Comparison of ENCODE assay signal across 1 cellular context in the genomic region with DNA sequence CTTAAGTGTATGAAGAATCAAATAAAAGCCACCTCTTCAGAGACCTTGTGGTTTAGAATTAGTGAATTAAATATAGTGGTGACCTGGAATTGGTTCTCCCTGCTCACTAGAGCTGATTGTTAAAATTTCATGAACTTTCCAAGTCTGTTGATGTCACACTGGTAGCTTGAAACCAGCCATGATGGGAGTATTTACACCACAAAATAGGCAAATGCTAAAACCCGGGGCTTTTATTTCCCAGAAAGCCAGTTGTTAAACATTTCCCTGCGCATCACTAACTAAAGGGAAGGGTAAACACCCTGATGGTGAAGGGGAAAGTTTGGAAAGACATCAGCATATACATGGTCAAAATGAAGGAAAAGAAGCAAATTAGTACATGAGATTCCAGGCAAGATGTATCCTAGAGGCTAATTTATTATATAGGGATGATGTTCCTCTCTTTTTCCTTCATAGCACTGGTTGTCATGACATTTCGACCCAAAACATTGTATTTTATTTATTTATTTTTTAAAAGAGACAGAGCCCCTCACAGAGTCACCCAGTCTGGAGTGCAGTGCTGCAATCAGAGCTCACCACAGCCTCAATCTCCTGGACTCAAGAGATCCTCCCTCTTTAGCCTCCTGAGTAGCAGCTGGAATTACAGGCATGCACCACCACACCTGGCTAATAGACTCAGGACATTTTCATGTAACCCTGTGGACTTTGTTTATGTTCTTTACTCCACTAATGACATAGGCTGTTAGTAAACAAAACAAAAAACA.
TF ChIP-seq lines count a peak whose summit lies in the region.

No MANE protein-coding gene starts in this region.

TF ChIP-seq in HepG2, 621 proteins besides CTCF, POLR2A, EP300 and RAD21 (continued from another document):
- TF ChIP-seq, protein P1, sequence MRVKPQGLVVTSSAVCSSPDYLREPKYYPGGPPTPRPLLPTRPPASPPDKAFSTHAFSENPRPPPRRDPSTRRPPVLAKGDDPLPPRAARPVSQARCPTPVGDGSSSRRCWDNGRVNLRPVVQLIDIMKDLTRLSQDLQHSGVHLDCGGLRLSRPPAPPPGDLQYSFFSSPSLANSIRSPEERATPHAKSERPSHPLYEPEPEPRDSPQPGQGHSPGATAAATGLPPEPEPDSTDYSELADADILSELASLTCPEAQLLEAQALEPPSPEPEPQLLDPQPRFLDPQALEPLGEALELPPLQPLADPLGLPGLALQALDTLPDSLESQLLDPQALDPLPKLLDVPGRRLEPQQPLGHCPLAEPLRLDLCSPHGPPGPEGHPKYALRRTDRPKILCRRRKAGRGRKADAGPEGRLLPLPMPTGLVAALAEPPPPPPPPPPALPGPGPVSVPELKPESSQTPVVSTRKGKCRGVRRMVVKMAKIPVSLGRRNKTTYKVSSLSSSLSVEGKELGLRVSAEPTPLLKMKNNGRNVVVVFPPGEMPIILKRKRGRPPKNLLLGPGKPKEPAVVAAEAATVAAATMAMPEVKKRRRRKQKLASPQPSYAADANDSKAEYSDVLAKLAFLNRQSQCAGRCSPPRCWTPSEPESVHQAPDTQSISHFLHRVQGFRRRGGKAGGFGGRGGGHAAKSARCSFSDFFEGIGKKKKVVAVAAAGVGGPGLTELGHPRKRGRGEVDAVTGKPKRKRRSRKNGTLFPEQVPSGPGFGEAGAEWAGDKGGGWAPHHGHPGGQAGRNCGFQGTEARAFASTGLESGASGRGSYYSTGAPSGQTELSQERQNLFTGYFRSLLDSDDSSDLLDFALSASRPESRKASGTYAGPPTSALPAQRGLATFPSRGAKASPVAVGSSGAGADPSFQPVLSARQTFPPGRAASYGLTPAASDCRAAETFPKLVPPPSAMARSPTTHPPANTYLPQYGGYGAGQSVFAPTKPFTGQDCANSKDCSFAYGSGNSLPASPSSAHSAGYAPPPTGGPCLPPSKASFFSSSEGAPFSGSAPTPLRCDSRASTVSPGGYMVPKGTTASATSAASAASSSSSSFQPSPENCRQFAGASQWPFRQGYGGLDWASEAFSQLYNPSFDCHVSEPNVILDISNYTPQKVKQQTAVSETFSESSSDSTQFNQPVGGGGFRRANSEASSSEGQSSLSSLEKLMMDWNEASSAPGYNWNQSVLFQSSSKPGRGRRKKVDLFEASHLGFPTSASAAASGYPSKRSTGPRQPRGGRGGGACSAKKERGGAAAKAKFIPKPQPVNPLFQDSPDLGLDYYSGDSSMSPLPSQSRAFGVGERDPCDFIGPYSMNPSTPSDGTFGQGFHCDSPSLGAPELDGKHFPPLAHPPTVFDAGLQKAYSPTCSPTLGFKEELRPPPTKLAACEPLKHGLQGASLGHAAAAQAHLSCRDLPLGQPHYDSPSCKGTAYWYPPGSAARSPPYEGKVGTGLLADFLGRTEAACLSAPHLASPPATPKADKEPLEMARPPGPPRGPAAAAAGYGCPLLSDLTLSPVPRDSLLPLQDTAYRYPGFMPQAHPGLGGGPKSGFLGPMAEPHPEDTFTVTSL (CRISPR knock-in tag; IDR thresholded peaks at IDR 0.05; ENCODE audit: borderline replicate concordance) = no peak
- TF ChIP-seq, protein P2, sequence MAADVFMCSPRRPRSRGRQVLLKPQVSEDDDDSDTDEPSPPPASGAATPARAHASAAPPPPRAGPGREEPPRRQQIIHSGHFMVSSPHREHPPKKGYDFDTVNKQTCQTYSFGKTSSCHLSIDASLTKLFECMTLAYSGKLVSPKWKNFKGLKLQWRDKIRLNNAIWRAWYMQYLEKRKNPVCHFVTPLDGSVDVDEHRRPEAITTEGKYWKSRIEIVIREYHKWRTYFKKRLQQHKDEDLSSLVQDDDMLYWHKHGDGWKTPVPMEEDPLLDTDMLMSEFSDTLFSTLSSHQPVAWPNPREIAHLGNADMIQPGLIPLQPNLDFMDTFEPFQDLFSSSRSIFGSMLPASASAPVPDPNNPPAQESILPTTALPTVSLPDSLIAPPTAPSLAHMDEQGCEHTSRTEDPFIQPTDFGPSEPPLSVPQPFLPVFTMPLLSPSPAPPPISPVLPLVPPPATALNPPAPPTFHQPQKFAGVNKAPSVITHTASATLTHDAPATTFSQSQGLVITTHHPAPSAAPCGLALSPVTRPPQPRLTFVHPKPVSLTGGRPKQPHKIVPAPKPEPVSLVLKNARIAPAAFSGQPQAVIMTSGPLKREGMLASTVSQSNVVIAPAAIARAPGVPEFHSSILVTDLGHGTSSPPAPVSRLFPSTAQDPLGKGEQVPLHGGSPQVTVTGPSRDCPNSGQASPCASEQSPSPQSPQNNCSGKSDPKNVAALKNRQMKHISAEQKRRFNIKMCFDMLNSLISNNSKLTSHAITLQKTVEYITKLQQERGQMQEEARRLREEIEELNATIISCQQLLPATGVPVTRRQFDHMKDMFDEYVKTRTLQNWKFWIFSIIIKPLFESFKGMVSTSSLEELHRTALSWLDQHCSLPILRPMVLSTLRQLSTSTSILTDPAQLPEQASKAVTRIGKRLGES (CRISPR knock-in tag; IDR thresholded peaks at IDR 0.05; ENCODE audit: borderline replicate concordance) = no peak
- TF ChIP-seq, protein P3, sequence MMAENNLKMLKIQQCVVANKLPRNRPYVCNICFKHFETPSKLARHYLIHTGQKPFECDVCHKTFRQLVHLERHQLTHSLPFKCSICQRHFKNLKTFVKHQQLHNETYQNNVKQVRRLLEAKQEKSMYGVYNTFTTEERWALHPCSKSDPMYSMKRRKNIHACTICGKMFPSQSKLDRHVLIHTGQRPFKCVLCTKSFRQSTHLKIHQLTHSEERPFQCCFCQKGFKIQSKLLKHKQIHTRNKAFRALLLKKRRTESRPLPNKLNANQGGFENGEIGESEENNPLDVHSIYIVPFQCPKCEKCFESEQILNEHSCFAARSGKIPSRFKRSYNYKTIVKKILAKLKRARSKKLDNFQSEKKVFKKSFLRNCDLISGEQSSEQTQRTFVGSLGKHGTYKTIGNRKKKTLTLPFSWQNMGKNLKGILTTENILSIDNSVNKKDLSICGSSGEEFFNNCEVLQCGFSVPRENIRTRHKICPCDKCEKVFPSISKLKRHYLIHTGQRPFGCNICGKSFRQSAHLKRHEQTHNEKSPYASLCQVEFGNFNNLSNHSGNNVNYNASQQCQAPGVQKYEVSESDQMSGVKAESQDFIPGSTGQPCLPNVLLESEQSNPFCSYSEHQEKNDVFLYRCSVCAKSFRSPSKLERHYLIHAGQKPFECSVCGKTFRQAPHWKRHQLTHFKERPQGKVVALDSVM (CRISPR knock-in tag; IDR thresholded peaks at IDR 0.05) = peak; percentile 65
- TF ChIP-seq ZNF773 (CRISPR knock-in tag; IDR thresholded peaks at IDR 0.05; ENCODE audit: borderline replicate concordance) = no peak
- TF ChIP-seq MIER3 (CRISPR knock-in tag; IDR thresholded peaks at IDR 0.05; ENCODE audit: borderline replicate concordance) = no peak
- TF ChIP-seq, protein P4, sequence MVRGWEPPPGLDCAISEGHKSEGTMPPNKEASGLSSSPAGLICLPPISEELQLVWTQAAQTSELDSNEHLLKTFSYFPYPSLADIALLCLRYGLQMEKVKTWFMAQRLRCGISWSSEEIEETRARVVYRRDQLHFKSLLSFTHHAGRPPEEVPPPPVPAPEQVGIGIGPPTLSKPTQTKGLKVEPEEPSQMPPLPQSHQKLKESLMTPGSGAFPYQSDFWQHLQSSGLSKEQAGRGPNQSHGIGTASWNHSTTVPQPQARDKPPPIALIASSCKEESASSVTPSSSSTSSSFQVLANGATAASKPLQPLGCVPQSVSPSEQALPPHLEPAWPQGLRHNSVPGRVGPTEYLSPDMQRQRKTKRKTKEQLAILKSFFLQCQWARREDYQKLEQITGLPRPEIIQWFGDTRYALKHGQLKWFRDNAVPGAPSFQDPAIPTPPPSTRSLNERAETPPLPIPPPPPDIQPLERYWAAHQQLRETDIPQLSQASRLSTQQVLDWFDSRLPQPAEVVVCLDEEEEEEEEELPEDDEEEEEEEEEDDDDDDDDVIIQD (CRISPR knock-in tag; IDR thresholded peaks at IDR 0.05; ENCODE audit: low read depth) = no peak
- no peak for TF ChIP-seq MIXL1 (CRISPR knock-in tag; IDR thresholded peaks at IDR 0.05)
- TF ChIP-seq, protein P5, sequence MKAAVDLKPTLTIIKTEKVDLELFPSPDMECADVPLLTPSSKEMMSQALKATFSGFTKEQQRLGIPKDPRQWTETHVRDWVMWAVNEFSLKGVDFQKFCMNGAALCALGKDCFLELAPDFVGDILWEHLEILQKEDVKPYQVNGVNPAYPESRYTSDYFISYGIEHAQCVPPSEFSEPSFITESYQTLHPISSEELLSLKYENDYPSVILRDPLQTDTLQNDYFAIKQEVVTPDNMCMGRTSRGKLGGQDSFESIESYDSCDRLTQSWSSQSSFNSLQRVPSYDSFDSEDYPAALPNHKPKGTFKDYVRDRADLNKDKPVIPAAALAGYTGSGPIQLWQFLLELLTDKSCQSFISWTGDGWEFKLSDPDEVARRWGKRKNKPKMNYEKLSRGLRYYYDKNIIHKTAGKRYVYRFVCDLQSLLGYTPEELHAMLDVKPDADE (CRISPR knock-in tag; IDR thresholded peaks at IDR 0.05) = no peak
- TF ChIP-seq TEAD3 (CRISPR knock-in tag; optimal IDR thresholded peaks at IDR 0.05; ENCODE audit: borderline replicate concordance) = peak; percentile 11
